27 cellular contexts compared by ENCODE assay signal in genomic region chr12:91606662-91607377, GRCh38.
"Had no signal": no experiment of that assay in that cellular context is flagged by ENCODE, and none has a peak within 500 bp of the region (broad histone marks: within the 10 kb centered on the region; RNA-seq: fewer than 3 reads in every experiment).

No MANE protein-coding gene starts in this region.

- H3K27ac Mint-ChIP-seq: nephron; progenitor cell of endocrine pancreas; stimulated activated naive B cell treated with anti-CD40 and anti-IgM and Interleukin-4, amounts not matched to agents 10 μg/mL and 1 μg/mL and 100 μg/mL, for 72 hours had no signal

- H3K36me3 Mint-ChIP-seq: naive thymus-derived CD8-positive, alpha-beta T cell; stimulated activated naive B cell treated with anti-CD40 and anti-IgM and Interleukin-4, amounts not matched to agents 10 μg/mL and 1 μg/mL and 100 μg/mL, for 72 hours had no signal

- H3K27me3 ChIP-seq: left lung, ovary, right atrium auricular region, right lobe of liver, stomach, testis, thyroid gland, transverse colon, upper lobe of left lung, vagina had no signal

- H3K27ac ChIP-seq: left lung, ovary, right atrium auricular region, right lobe of liver, skin epidermis, stomach, testis, thyroid gland, transverse colon, upper lobe of left lung, vagina had no signal

- H3K9me3 Mint-ChIP-seq: naive thymus-derived CD8-positive, alpha-beta T cell; nephron; stimulated activated naive B cell treated with anti-CD40 and anti-IgM and Interleukin-4, amounts not matched to agents 10 μg/mL and 1 μg/mL and 100 μg/mL, for 72 hours had no signal

- ATAC-seq: left colon; left lung; mucosa of descending colon; naive thymus-derived CD8-positive, alpha-beta T cell; right lobe of liver; stimulated activated naive B cell treated with anti-CD40 and anti-IgM and Interleukin-4, amounts not matched to agents 10 μg/mL and 1 μg/mL and 100 μg/mL, for 72 hours; stimulated activated naive CD8-positive, alpha-beta T cell treated with anti-CD3 and anti-CD28 coated beads, Interleukin-15, Interleukin-2, amounts not matched to agents 100 U/mL and 50 U/mL, for 24 hours had no signal

- FAIRE-seq: islet of Langerhans, kidney had no signal

- H3K4me3 Mint-ChIP-seq: naive thymus-derived CD8-positive, alpha-beta T cell; nephron; stimulated activated naive B cell treated with anti-CD40 and anti-IgM and Interleukin-4, amounts not matched to agents 10 μg/mL and 1 μg/mL and 100 μg/mL, for 72 hours had no signal

- H3K36me3 ChIP-seq: left lung, ovary, right atrium auricular region, right lobe of liver, stomach, thyroid gland, transverse colon, upper lobe of left lung, vagina had no signal

- H3K4me1 ChIP-seq: right lobe of liver, stomach, testis, thyroid gland, transverse colon, upper lobe of left lung, vagina had no signal

- H3K4me3 ChIP-seq: left lung, lung, mucosa of descending colon, ovary, right atrium auricular region, right lobe of liver, skin epidermis, stomach, testis, thyroid gland, transverse colon, upper lobe of left lung, vagina had no signal

- H3K9me3 ChIP-seq: left lung, mucosa of descending colon, ovary, right atrium auricular region, right lobe of liver, stomach, testis, thyroid gland, transverse colon, upper lobe of left lung, vagina had no signal

- H3K27me3 Mint-ChIP-seq: progenitor cell of endocrine pancreas had no signal

- DNase-seq: hippocampal formation; kidney; left colon; left lung; midbrain; mucosa of descending colon; naive thymus-derived CD8-positive, alpha-beta T cell; ovary; right lobe of liver; stimulated activated CD4-positive, alpha-beta T cell treated with anti-CD3 and anti-CD28 coated beads, Interleukin-12 subunit alpha, Interleukin-12 subunit beta, amount 100 ng/mL, for 4 hours; stimulated activated CD4-positive, alpha-beta T cell treated with anti-CD3 and anti-CD28 coated beads, Interleukin-15, amount 100 ng/mL, for 24 hours; stimulated activated CD4-positive, alpha-beta T cell treated with anti-CD3 and anti-CD28 coated beads, Interleukin-2, amount 100 ng/mL, for 24 hours; stimulated activated CD4-positive, alpha-beta T cell treated with anti-CD3 and anti-CD28 coated beads, Interleukin-4, amount 100 ng/mL, for 1 hour; stimulated activated naive B cell treated with anti-CD40 and anti-IgM and Interleukin-4, amounts not matched to agents 10 μg/mL and 1 μg/mL and 100 μg/mL, for 72 hours; stimulated activated naive CD8-positive, alpha-beta T cell treated with anti-CD3 and anti-CD28 coated beads, Interleukin-15, Interleukin-2, amounts not matched to agents 100 U/mL and 50 U/mL, for 24 hours; stomach; testis; thyroid gland; transverse colon; upper lobe of left lung had no signal
